Comparison of ENCODE assay signal across 8 cellular contexts in genomic region chr13:77810430-77810829, GRCh38.
A peak's percentile ranks its signal among the peaks of the same experiment; 100 is the strongest.
DNase-seq lines count a peak whose midpoint lies in the region; ATAC-seq and TF ChIP-seq lines count a peak whose summit lies in the region.

No MANE protein-coding gene starts in this region.

- H4K20me1 ChIP-seq in Karpas-422 (ENCODE audit: insufficient read depth, low read depth, low read length) (no peaks in the 10 kb centered on the region), mammary epithelial cell (ENCODE audit: insufficient read depth, low read length) (no peaks in the 10 kb centered on the region)

- 0 out of 2 replicates have a peak, but pooled peaks cover 2% of the 10 kb centered on the region for H3K27me3 ChIP-seq in Karpas-422 (ENCODE audit: low read length)
- peaks cover 4% of the 10 kb centered on the region for H3K27me3 ChIP-seq in mammary epithelial cell (ENCODE audit: insufficient read depth, low read length)

- H2AFZ ChIP-seq in Karpas-422 (ENCODE audit: low read length): no peak overlapping the region
- H2AFZ ChIP-seq in mammary epithelial cell (ENCODE audit: low read depth, low read length): no peak overlapping the region

- 25% methylated on average over 2 of the region's 2 CpGs for WGBS in mammary epithelial cell (ENCODE audit: low coverage, missing lambda C conversion rate)

- TF ChIP-seq CTCF in mammary epithelial cell (conservative IDR thresholded peaks at IDR 0.05 in 1 of 2, IDR thresholded peaks at IDR 0.05 in 1 of 2; ENCODE audit: extremely low read depth in 1 of 2, insufficient read depth in 1 of 2, low read depth in 1 of 2, low read length in 2 of 2): peak; percentile 57 to 58

- H3K9ac ChIP-seq in Karpas-422 (ENCODE audit: low read length) (no peak overlapping the region), mammary epithelial cell (ENCODE audit: insufficient read depth, low read length) (no peak overlapping the region)

- no peaks in the 10 kb centered on the region for H3K4me1 ChIP-seq in Karpas-422 (ENCODE audit: low read length)
- no peaks in the 10 kb centered on the region for H3K4me1 ChIP-seq in mammary epithelial cell (ENCODE audit: insufficient read depth, low read length)

- H3K9me3 ChIP-seq in Karpas-422 (ENCODE audit: low read length) (no peaks in the 10 kb centered on the region), mammary epithelial cell (replicated peaks; ENCODE audit: insufficient read depth, low read length) (no peaks in the 10 kb centered on the region)

- H3K79me2 ChIP-seq in Karpas-422 (ENCODE audit: low read length) (no peaks in the 10 kb centered on the region), mammary epithelial cell (ENCODE audit: insufficient read depth, low read length) (no peaks in the 10 kb centered on the region)

- no TSS peak for BruUV-seq in mammary epithelial cell (replicated peaks; lab: Mats Ljungman, UMichigan)

- no peaks in the 10 kb centered on the region for H3K36me3 ChIP-seq in Karpas-422 (ENCODE audit: insufficient read depth, low read length)
- no peaks in the 10 kb centered on the region for H3K36me3 ChIP-seq in mammary epithelial cell (ENCODE audit: insufficient read depth, low read length)

- intact Hi-C loops in mammary epithelial cell (cut with micrococcal nuclease): no loop called here
- intact Hi-C loops in left ventricle myocardium superior (cut with micrococcal nuclease): no loop called here

- no peak overlapping the region for H3K27ac ChIP-seq in Karpas-422 (ENCODE audit: low read length)
- no peak overlapping the region for H3K27ac ChIP-seq in mammary epithelial cell (ENCODE audit: insufficient read depth, low read depth, low read length)

- CTCF ChIA-PET in mammary epithelial cell (lab: Charles Lee; ENCODE audit: low non-redundant PET): interaction anchor here (0.6 to 1.1 kb wide), 5 partner anchors 21 to 319 kb away, joined by 3 to 14 read pairs (median 3); no protein-coding TSS in a partner anchor

- ATAC-seq in GM21529 (IDR thresholded peaks at IDR 0.05; ENCODE audit: unreplicated experiment) (peak; percentile 90), left ventricle myocardium superior (no peak)

- in situ Hi-C loops in mammary epithelial cell (cut with MboI; ENCODE audit: low sequenced_read_pairs in 2 of 2): no loop called here

- dilution Hi-C loops in mammary epithelial cell (cut with HindIII; ENCODE audit: low sequenced_read_pairs): no loop called here

- H3K4me3 ChIP-seq in Karpas-422 (ENCODE audit: low read length) (no peak overlapping the region), mammary epithelial cell (replicated peaks in 1 of 3; ENCODE audit: insufficient read depth in 1 of 3, low read depth in 2 of 3, low read length in 3 of 3) (no peak overlapping the region)

- DNase-seq in NCI-H1092 treated with DMSO at 0.1 percent for 48 hours (lab: John Stamatoyannopoulos, UW) (peak; percentile 26), NCI-H1092 (lab: John Stamatoyannopoulos, UW) (no peak), Karpas-422 (peak; percentile 73), mammary epithelial cell (peak; percentile 8), pons (ENCODE audit: low spot score) (peak; percentile 45), left ventricle myocardium superior (no peak)
- no peak for DNase-seq in activated CD4-positive, alpha-beta T cell treated with anti-CD3 and anti-CD28 coated beads for 1 hour

- H3K9me2 ChIP-seq in Karpas-422 (replicated peaks; ENCODE audit: insufficient read depth, low read length): no peaks in the 10 kb centered on the region

- H3K4me2 ChIP-seq in Karpas-422 (ENCODE audit: low read depth, low read length, poor library complexity, severe bottlenecking): no peak overlapping the region
- no peak overlapping the region for H3K4me2 ChIP-seq in mammary epithelial cell (ENCODE audit: insufficient read depth, low read depth, low read length)

Comparison
In these comparisons a context has a peak if more than half of its experiments do, and no peak if none do; other contexts are left out.
1. DNase-seq: peak in NCI-H1092 treated with DMSO at 0.1 percent for 48 hours (single experiment), Karpas-422 (single experiment), mammary epithelial cell (single experiment) and pons (single experiment); none in NCI-H1092 (single experiment), activated CD4-positive, alpha-beta T cell treated with anti-CD3 and anti-CD28 coated beads for 1 hour (single experiment) and left ventricle myocardium superior (single experiment).